Comparison of ENCODE assay signal across 2 cellular contexts in genomic region chr1:59837857-59838256, GRCh38. TPM values are rescaled to one million over a fixed set of nuclear protein-coding genes. Genes with fewer than 3 reads are reported as not detected.
"Had no signal": no experiment of that assay in that cellular context is flagged by ENCODE, and none has a peak within 500 bp of the region (broad histone marks: within the 10 kb centered on the region; RNA-seq: fewer than 3 reads in every experiment).

No MANE protein-coding gene starts in this region.

RNA-seq across cellular contexts. Expression of gene HOOK1, which starts 23.1 kb away (rescaled TPM):
- total RNA-seq: HT1080, IMR-90 had no signal
- polyA plus RNA-seq: IMR-90 had no signal
